In the genomic region with DNA sequence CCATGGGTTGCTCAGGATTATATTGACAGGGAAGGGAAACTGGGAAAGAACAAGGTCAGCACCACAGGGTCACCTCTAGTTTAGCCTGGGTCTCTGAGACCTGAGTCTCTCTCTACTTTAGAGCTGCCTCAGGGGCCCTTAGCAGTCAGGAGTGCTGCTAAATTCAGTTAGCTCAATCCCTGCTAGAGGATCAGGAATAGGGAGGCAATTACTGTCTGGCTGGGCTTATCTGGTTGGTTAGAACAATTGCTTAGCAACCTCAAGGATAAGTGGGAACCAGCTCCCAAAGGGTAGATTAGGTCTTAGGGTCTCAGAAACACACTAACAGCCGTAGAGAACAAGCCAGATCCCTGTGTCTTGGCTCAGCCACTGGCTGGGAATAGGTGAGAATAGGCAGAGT, we compare ENCODE assay signal across 19 cellular contexts. TPM values are rescaled to one million over a fixed set of nuclear protein-coding genes. Genes with fewer than 3 reads are reported as not detected.
"Had no signal": no experiment of that assay in that cellular context is flagged by ENCODE, and none has a peak within 500 bp of the region (broad histone marks: within the 10 kb centered on the region; RNA-seq: fewer than 3 reads in every experiment).

No MANE protein-coding gene starts in this region.

- H3K4me3 ChIP-seq: adrenal gland, ascending aorta, colonic mucosa, dorsolateral prefrontal cortex, ovary, prostate gland, tibial artery had no signal

- H3K27me3 ChIP-seq: adrenal gland, ascending aorta, colonic mucosa, dorsolateral prefrontal cortex, ovary, tibial artery had no signal

- DNase-seq: activated CD4-positive, alpha-beta T cell treated with anti-CD3 and anti-CD28 coated beads for 36 hours; activated CD4-positive, alpha-beta T cell treated with anti-CD3 and anti-CD28 coated beads, Interleukin-2, amount 50 U/mL, for 48 hours; activated CD8-positive, alpha-beta memory T cell treated with anti-CD3 and anti-CD28 coated beads, Interleukin-2, amount 50 U/mL, for 48 hours; activated naive CD4-positive, alpha-beta T cell; activated T-cell treated with anti-CD3 and anti-CD28 coated beads, Interleukin-2, amount 50 U/mL, for 4 hours; adrenal gland; colonic mucosa; dorsolateral prefrontal cortex; midbrain; natural killer cell; ovary; stimulated activated CD4-positive, alpha-beta T cell treated with anti-CD3 and anti-CD28 coated beads, Interleukin-4, amount 100 ng/mL, for 4 hours; T-helper 9 cell; tibial artery had no signal

- H3K36me3 ChIP-seq: adrenal gland, ascending aorta, colonic mucosa, neutrophil, ovary, prostate gland, tibial artery had no signal

- H3K9me3 ChIP-seq: adrenal gland, ascending aorta, colonic mucosa, neutrophil, ovary, prostate gland, tibial artery had no signal

- H3K27ac ChIP-seq: adrenal gland, ascending aorta, colonic mucosa, dorsolateral prefrontal cortex, neutrophil, ovary, prostate gland, tibial artery had no signal

- H3K4me1 ChIP-seq: adrenal gland, ascending aorta, colonic mucosa, prostate gland, tibial artery had no signal

- ATAC-seq: activated CD4-positive, alpha-beta T cell treated with anti-CD3 and anti-CD28 coated beads for 36 hours; activated T-cell treated with anti-CD3 and anti-CD28 coated beads, Interleukin-2, amount 50 U/mL, for 4 hours; natural killer cell; WTC11 had no signal

RNA-seq across cellular contexts. Expression of gene PM20D1, which starts 7.8 kb away (rescaled TPM):
- total RNA-seq: ascending aorta, lung microvascular endothelial cell, prostate gland had no signal
